In genomic region chr19:15195987-15196682, GRCh38 we compare ENCODE assay signal across 8 cellular contexts. TPM values are rescaled to one million over a fixed set of nuclear protein-coding genes. Genes with fewer than 3 reads are reported as not detected.
DNase-seq lines count a peak whose midpoint lies in the region; ATAC-seq and TF ChIP-seq lines count a peak whose summit lies in the region.

No MANE protein-coding gene starts in this region.

- no peak for TF ChIP-seq POLR2A in testis (IDR thresholded peaks at IDR 0.05)

- intact Hi-C loops in testis (cut with DNase I; ENCODE audit: low total_unique reads) = no loop called here

- H3K4me1 ChIP-seq in iPS-15b (ENCODE audit: control insufficient read depth, insufficient read depth, low read length) (peaks cover 8% of the 10 kb centered on the region), testis (peaks cover 10% of the 10 kb centered on the region)

- no peak overlapping the region for H3K9ac ChIP-seq in iPS-15b (ENCODE audit: low read depth, low read length)

- H3K27me3 ChIP-seq in iPS-15b (ENCODE audit: control insufficient read depth, insufficient read depth, low read length) (no peaks in the 10 kb centered on the region), testis (no peaks in the 10 kb centered on the region)

- TF ChIP-seq CTCF in testis (IDR thresholded peaks at IDR 0.05) (no peak), foreskin fibroblast (IDR thresholded peaks at IDR 0.05; ENCODE audit: low read depth, low read length) (no peak)

- peak; percentile 39 for DNase-seq in activated CD8-positive, alpha-beta memory T cell treated with anti-CD3 and anti-CD28 coated beads, Interleukin-2, amount 50 U/mL, for 4 hours
- DNase-seq in activated CD8-positive, alpha-beta memory T cell treated with anti-CD3 and anti-CD28 coated beads, Interleukin-2, amount 50 U/mL, for 48 hours = no peak
- DNase-seq in NCI-H748 treated with DMSO at 0.1 percent for 48 hours (lab: John Stamatoyannopoulos, UW) = peak; percentile 21
- peak; percentile 50 for DNase-seq in testis
- DNase-seq in foreskin fibroblast = no peak
- no peak for DNase-seq in NCI-H446 treated with DMSO at 0.1 percent for 48 hours (lab: John Stamatoyannopoulos, UW)

- 20 to 44% methylated on average over 3 to 32 of the region's 34 CpGs for WGBS in testis, 2 donors

- H3K9me3 ChIP-seq in iPS-15b (ENCODE audit: control insufficient read depth, insufficient read depth, low read length) = no peaks in the 10 kb centered on the region
- H3K9me3 ChIP-seq in testis = no peaks in the 10 kb centered on the region

- H3K4me3 ChIP-seq in iPS-15b (ENCODE audit: low read depth, low read length) (peak overlapping the region; percentile 50), testis (peak overlapping the region in 1 of 2 donors; percentile 36), foreskin fibroblast (ENCODE audit: low read depth in 1 of 2, low read length in 2 of 2) (peak overlapping the region in 1 of 2 donors; percentile 30)

- no peak overlapping the region for H3K27ac ChIP-seq in testis

- ATAC-seq in GM21515 (IDR thresholded peaks at IDR 0.05; ENCODE audit: unreplicated experiment) = no peak

- H3K36me3 ChIP-seq in iPS-15b (ENCODE audit: control insufficient read depth, insufficient read depth, low read length) (peaks cover 19% of the 10 kb centered on the region), testis (ENCODE audit: low read depth, missing control alignments) (no peaks in the 10 kb centered on the region)

RNA-seq across cellular contexts. Expression of gene NOTCH3, which starts 4.7 kb away (rescaled TPM):
- total RNA-seq in testis = 10 to 100 TPM; 11.4 to 16.8 TPM
- polyA plus RNA-seq in testis (ENCODE audit: insufficient read depth, low read depth, low replicate concordance) = 16.1 TPM

RNA-seq across cellular contexts. Expression of gene EPHX3, which starts 36.1 kb away (rescaled TPM):
- total RNA-seq in testis = 1 to 10 TPM; 1.1 to 1.4 TPM
- 3.6 TPM for polyA plus RNA-seq in testis (ENCODE audit: insufficient read depth, low read depth, low replicate concordance)

Comparison
In these comparisons a context has a peak if more than half of its experiments do, and no peak if none do; other contexts are left out.
1. DNase-seq: peak in activated CD8-positive, alpha-beta memory T cell treated with anti-CD3 and anti-CD28 coated beads, Interleukin-2, amount 50 U/mL, for 4 hours (single experiment), NCI-H748 treated with DMSO at 0.1 percent for 48 hours (single experiment) and testis (single experiment); none in activated CD8-positive, alpha-beta memory T cell treated with anti-CD3 and anti-CD28 coated beads, Interleukin-2, amount 50 U/mL, for 48 hours (single experiment), foreskin fibroblast (0 of 2) and NCI-H446 treated with DMSO at 0.1 percent for 48 hours (single experiment).